In genomic region chr7:138000081-138000701, GRCh38 we compare ENCODE assay signal across 8 cellular contexts. TPM values are rescaled to one million over a fixed set of nuclear protein-coding genes. Genes with fewer than 3 reads are reported as not detected.
DNase-seq lines count a peak whose midpoint lies in the region; ATAC-seq and TF ChIP-seq lines count a peak whose summit lies in the region.

No MANE protein-coding gene starts in this region.

- intact Hi-C loops in activated T-helper 1 cell treated with anti-CD3 and anti-CD28 coated beads, Interleukin-12 subunit alpha, Interleukin-12 subunit beta, Interleukin-2, Interleukin-4 antibody, amounts not matched to agents 30 ng/mL and 10 ng/mL and 1 ng/mL, durations not matched to agents 14 hours and 24 hours and 36 hours (cut with micrococcal nuclease), result loop anchor here (5.0 to 10.0 kb wide), 4 partner anchors 78 to 1115 kb away; no protein-coding TSS in a partner anchor

- no peak for TF ChIP-seq CTCF in cardiac muscle cell (IDR thresholded peaks at IDR 0.05; ENCODE audit: low read depth, low read length)

- peaks cover 5% of the 10 kb centered on the region for H3K36me3 Mint-ChIP-seq in IgD-negative memory B cell
- peaks cover 24% of the 10 kb centered on the region for H3K36me3 Mint-ChIP-seq in activated T-helper 1 cell treated with anti-CD3 and anti-CD28 coated beads, Interleukin-12 subunit alpha, Interleukin-12 subunit beta, Interleukin-2, Interleukin-4 antibody, amounts not matched to agents 30 ng/mL and 10 ng/mL and 1 ng/mL, durations not matched to agents 14 hours and 24 hours and 36 hours (ENCODE audit: low read depth)

- no peaks in the 10 kb centered on the region for H3K27me3 Mint-ChIP-seq in IgD-negative memory B cell
- no peaks in the 10 kb centered on the region for H3K27me3 Mint-ChIP-seq in activated T-helper 1 cell treated with anti-CD3 and anti-CD28 coated beads, Interleukin-12 subunit alpha, Interleukin-12 subunit beta, Interleukin-2, Interleukin-4 antibody, amounts not matched to agents 30 ng/mL and 10 ng/mL and 1 ng/mL, durations not matched to agents 14 hours and 24 hours and 36 hours (ENCODE audit: insufficient read depth)

- peak overlapping the region; percentile 64 for H3K4me3 ChIP-seq in cardiac muscle cell

- no peaks in the 10 kb centered on the region for H3K27me3 ChIP-seq in cardiac muscle cell

- peak overlapping the region; percentile 75 to 96 (median 89) for H3K4me3 Mint-ChIP-seq in IgD-negative memory B cell
- peak overlapping the region; percentile 94 for H3K4me3 Mint-ChIP-seq in activated T-helper 1 cell treated with anti-CD3 and anti-CD28 coated beads, Interleukin-12 subunit alpha, Interleukin-12 subunit beta, Interleukin-2, Interleukin-4 antibody, amounts not matched to agents 30 ng/mL and 10 ng/mL and 1 ng/mL, durations not matched to agents 14 hours and 24 hours and 36 hours

- ATAC-seq in HG03457 (IDR thresholded peaks at IDR 0.05; ENCODE audit: unreplicated experiment) (no peak), HG02938 (IDR thresholded peaks at IDR 0.05; ENCODE audit: unreplicated experiment) (no peak)

- no peaks in the 10 kb centered on the region for H3K9me3 ChIP-seq in cardiac muscle cell (ENCODE audit: low read depth)

- H3K27ac ChIP-seq in cardiac muscle cell, result peak overlapping the region; percentile 91

- H3K4me1 Mint-ChIP-seq in IgD-negative memory B cell, result peaks cover 21 to 33% (median 27%) of the 10 kb centered on the region in 3 donors
- H3K4me1 Mint-ChIP-seq in activated T-helper 1 cell treated with anti-CD3 and anti-CD28 coated beads, Interleukin-12 subunit alpha, Interleukin-12 subunit beta, Interleukin-2, Interleukin-4 antibody, amounts not matched to agents 30 ng/mL and 10 ng/mL and 1 ng/mL, durations not matched to agents 14 hours and 24 hours and 36 hours (ENCODE audit: low read depth), result peaks cover 52% of the 10 kb centered on the region

- H3K9me3 Mint-ChIP-seq in IgD-negative memory B cell, result no peaks in the 10 kb centered on the region
- no peaks in the 10 kb centered on the region for H3K9me3 Mint-ChIP-seq in activated T-helper 1 cell treated with anti-CD3 and anti-CD28 coated beads, Interleukin-12 subunit alpha, Interleukin-12 subunit beta, Interleukin-2, Interleukin-4 antibody, amounts not matched to agents 30 ng/mL and 10 ng/mL and 1 ng/mL, durations not matched to agents 14 hours and 24 hours and 36 hours

- peak; percentile 90 for DNase-seq in CMK (ENCODE audit: low read depth)
- no peak for DNase-seq in activated T-helper 1 cell treated with anti-CD3 and anti-CD28 coated beads, Interleukin-12 subunit alpha, Interleukin-12 subunit beta, Interleukin-2, Interleukin-4 antibody, amounts not matched to agents 30 ng/mL and 10 ng/mL and 1 ng/mL, durations not matched to agents 14 hours and 24 hours and 36 hours (ENCODE audit: low spot score)
- DNase-seq in cardiac muscle cell (ENCODE audit: low read depth in 1 of 2, low spot score in 1 of 2), result peak; percentile 77 to 90
- DNase-seq in pons (ENCODE audit: low spot score), result peak; percentile 53
- DNase-seq in middle frontal gyrus (ENCODE audit: extremely low spot score, low spot score), result no peak

- H3K36me3 ChIP-seq in cardiac muscle cell, result no peaks in the 10 kb centered on the region

- peak overlapping the region in 1 of 3 donors; percentile 48 for H3K27ac Mint-ChIP-seq in IgD-negative memory B cell
- peak overlapping the region; percentile 92 for H3K27ac Mint-ChIP-seq in activated T-helper 1 cell treated with anti-CD3 and anti-CD28 coated beads, Interleukin-12 subunit alpha, Interleukin-12 subunit beta, Interleukin-2, Interleukin-4 antibody, amounts not matched to agents 30 ng/mL and 10 ng/mL and 1 ng/mL, durations not matched to agents 14 hours and 24 hours and 36 hours

- peaks cover 26% of the 10 kb centered on the region for H3K4me1 ChIP-seq in cardiac muscle cell (ENCODE audit: low read depth)

RNA-seq across cellular contexts. Expression of gene CREB3L2, which starts 1.7 kb away (rescaled TPM):
- polyA plus RNA-seq in IgD-negative memory B cell, result 4.9 TPM
- 61.6 and 61.8 TPM in 2 replicates for total RNA-seq in activated T-helper 1 cell treated with anti-CD3 and anti-CD28 coated beads, Interleukin-12 subunit alpha, Interleukin-12 subunit beta, Interleukin-2, Interleukin-4 antibody, amounts not matched to agents 30 ng/mL and 10 ng/mL and 1 ng/mL, durations not matched to agents 14 hours and 24 hours and 36 hours
- total RNA-seq in cardiac muscle cell, result 15.8 and 24.3 TPM in 2 replicates
- polyA plus RNA-seq in cardiac muscle cell, result 22.1 and 25.5 TPM in 2 replicates

Comparison
In these comparisons a context has a peak if more than half of its experiments do, and no peak if none do; other contexts are left out.
1. DNase-seq: peak in CMK (single experiment), cardiac muscle cell (2 of 2) and pons (single experiment); none in activated T-helper 1 cell treated with anti-CD3 and anti-CD28 coated beads, Interleukin-12 subunit alpha, Interleukin-12 subunit beta, Interleukin-2, Interleukin-4 antibody, amounts not matched to agents 30 ng/mL and 10 ng/mL and 1 ng/mL, durations not matched to agents 14 hours and 24 hours and 36 hours (single experiment) and middle frontal gyrus (single experiment).